In genomic region chr11:24739637-24740036, GRCh38 we compare ENCODE assay signal across 29 cellular contexts.
"Had no signal": no experiment of that assay in that cellular context is flagged by ENCODE, and none has a peak within 500 bp of the region (broad histone marks: within the 10 kb centered on the region; RNA-seq: fewer than 3 reads in every experiment).

No MANE protein-coding gene starts in this region.

- DNase-seq: activated B cell treated with CpG ODN at 0.5 μM for 24 hours; activated CD4-positive, alpha-beta memory T cell treated with anti-CD3 and anti-CD28 coated beads, Interleukin-2, amount 10 ng/mL, durations not matched to agents 7 days and 5 days; activated CD4-positive, alpha-beta T cell treated with anti-CD3 and anti-CD28 coated beads for 48 hours; activated CD4-positive, alpha-beta T cell treated with anti-CD3 and anti-CD28 coated beads, Interleukin-2, amount 10 ng/mL, durations not matched to agents 7 days and 5 days; activated CD4-positive, alpha-beta T cell treated with anti-CD3 and anti-CD28 coated beads, Interleukin-2, amount 50 U/mL, for 48 hours; activated CD4-positive, CD25-positive, alpha-beta regulatory T cell treated with anti-CD3 and anti-CD28 coated beads, Interleukin-2, amount 50 U/mL, for 72 hours; activated CD8-positive, alpha-beta memory T cell treated with anti-CD3 and anti-CD28 coated beads for 24 hours; activated CD8-positive, alpha-beta memory T cell treated with anti-CD3 and anti-CD28 coated beads, Interleukin-2, amount 10 ng/mL, durations not matched to agents 7 days and 5 days; activated CD8-positive, alpha-beta memory T cell treated with anti-CD3 and anti-CD28 coated beads, Interleukin-2, amount 50 U/mL, for 48 hours; activated CD8-positive, alpha-beta T cell treated with anti-CD3 and anti-CD28 coated beads, Interleukin-2, amount 10 ng/mL, durations not matched to agents 7 days and 5 days; activated effector memory CD4-positive, alpha-beta T cell treated with Interleukin-2 at 50 U/mL for 16 hours; activated gamma-delta T cell treated with Interleukin-2 at 50 U/mL for 16 hours; activated naive CD4-positive, alpha-beta T cell; activated naive CD4-positive, alpha-beta T cell treated with anti-CD3 and anti-CD28 coated beads for 36 hours; activated naive CD4-positive, alpha-beta T cell treated with anti-CD3 and anti-CD28 coated beads, Interleukin-2, amount 50 U/mL, for 16 hours; activated naive CD8-positive, alpha-beta T cell treated with anti-CD3 and anti-CD28 coated beads for 36 hours; activated T-cell treated with anti-CD3 and anti-CD28 coated beads, Interleukin-2, amount 50 U/mL, for 24 hours; activated T-cell treated with anti-CD3 and anti-CD28 coated beads, Interleukin-2, amount 50 U/mL, for 48 hours; adrenal gland; amniotic stem cell; aorta; body of pancreas; brain microvascular endothelial cell; central memory CD4-positive, alpha-beta T cell; T-helper 1 cell; T-helper 2 cell; T-helper 9 cell had no signal

- H3K27ac ChIP-seq: adrenal gland, body of pancreas, brain microvascular endothelial cell, breast epithelium had no signal

- H3K9me3 ChIP-seq: adrenal gland, body of pancreas, breast epithelium had no signal

- H3K36me3 ChIP-seq: adrenal gland, brain microvascular endothelial cell, breast epithelium had no signal

- ATAC-seq: activated CD8-positive, alpha-beta memory T cell treated with anti-CD3 and anti-CD28 coated beads, Interleukin-2, amount 10 ng/mL, durations not matched to agents 7 days and 5 days; activated CD8-positive, alpha-beta T cell treated with anti-CD3 and anti-CD28 coated beads, Interleukin-2, amount 10 ng/mL, durations not matched to agents 7 days and 5 days; activated naive CD4-positive, alpha-beta T cell treated with anti-CD3 and anti-CD28 coated beads, Interleukin-2, amount 50 U/mL, for 72 hours; body of pancreas had no signal

- H3K27me3 ChIP-seq: adrenal gland, body of pancreas, brain microvascular endothelial cell, breast epithelium had no signal

- H3K4me1 ChIP-seq: adrenal gland, body of pancreas, breast epithelium had no signal

- H3K4me3 ChIP-seq: adrenal gland, body of pancreas, breast epithelium had no signal
